Comparison of ENCODE assay signal across 9 cellular contexts in the genomic region with DNA sequence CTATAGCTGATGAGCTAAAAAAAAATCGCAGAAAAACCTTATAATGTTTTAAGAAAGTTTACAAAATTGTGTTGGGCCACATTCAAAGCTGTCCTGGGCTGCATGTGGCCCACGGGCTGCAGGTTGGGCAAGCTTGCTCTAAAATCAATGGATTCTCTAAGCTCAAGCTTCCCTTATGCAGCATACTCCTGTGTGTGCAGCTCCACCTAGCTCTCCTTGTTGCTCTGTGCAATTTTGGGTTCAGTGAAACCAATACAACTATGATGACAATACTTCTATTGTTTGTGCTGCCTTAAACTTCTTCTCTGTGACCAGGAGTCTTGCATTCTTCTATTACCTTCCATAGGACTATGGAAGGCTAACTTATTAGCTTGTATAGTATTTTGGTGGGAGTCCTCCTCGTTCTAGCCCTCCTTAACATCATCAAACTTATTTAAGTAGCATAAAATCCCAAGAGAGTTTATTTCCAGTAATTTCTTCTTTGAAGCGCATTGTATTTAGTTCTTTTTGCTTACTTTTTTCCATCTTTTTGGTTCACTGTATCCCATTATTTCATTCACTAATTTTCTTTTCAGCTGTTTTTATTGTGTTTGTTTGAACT.
DNase-seq lines count a peak whose midpoint lies in the region; ATAC-seq, FAIRE-seq and TF ChIP-seq lines count a peak whose summit lies in the region.
"Had no signal": no experiment of that assay in that cellular context is flagged by ENCODE, and none has a peak within 500 bp of the region (broad histone marks: within the 10 kb centered on the region; RNA-seq: fewer than 3 reads in every experiment).

No MANE protein-coding gene starts in this region.

- H3K4me2 ChIP-seq in HepG2 (ENCODE audit: low read depth, low read length), result no peak overlapping the region

- H3K9me3 ChIP-seq in HepG2 (ENCODE audit: low read length) (no peaks in the 10 kb centered on the region), Peyer's patch (no peaks in the 10 kb centered on the region)

- POLR2A ChIA-PET in HepG2 (lab: Yijun Ruan, JAX), result no interaction called here

- no TSS peak for BruUV-seq in HepG2 (replicated peaks; lab: Mats Ljungman, UMichigan)

- H3K4me1 ChIP-seq in HepG2 (ENCODE audit: insufficient read depth, low read length), result no peaks in the 10 kb centered on the region
- no peaks in the 10 kb centered on the region for H3K4me1 ChIP-seq in Peyer's patch

- TF ChIP-seq EP300 in HepG2 (IDR thresholded peaks at IDR 0.05; ENCODE audit: low read depth in 2 of 2, low read length in 2 of 2), result no peak
- no peak for TF ChIP-seq EP300 in HepG2 (CRISPR knock-in tag; IDR thresholded peaks at IDR 0.05; ENCODE audit: borderline replicate concordance)

- H3K4me3 ChIP-seq in LNCaP clone FGC (ENCODE audit: low read depth, low read length), result no peak overlapping the region
- H3K4me3 ChIP-seq in HepG2 (replicated peaks in 1 of 3; ENCODE audit: insufficient read depth in 1 of 3, low read depth in 2 of 3, low read length in 3 of 3), result no peak overlapping the region
- no peak overlapping the region for H3K4me3 ChIP-seq in Peyer's patch

- WGBS in HepG2 (ENCODE audit: low lambda C conversion rate), result 24% methylated on average over 4 of the region's 4 CpGs

- peak; percentile 73 for FAIRE-seq in HepG2 (lab: Jason Lieb, UNC)

- no peaks in the 10 kb centered on the region for H3K79me2 ChIP-seq in HepG2 (ENCODE audit: insufficient read depth, low read length)

- TF ChIP-seq CTCF in LNCaP clone FGC (IDR thresholded peaks at IDR 0.05; ENCODE audit: control insufficient read depth, extremely low read depth, insufficient read depth), result peak; percentile 95
- TF ChIP-seq CTCF in HepG2 (CRISPR knock-in tag; IDR thresholded peaks at IDR 0.05), result peak; percentile 68
- peak in 2 of 6 experiments; percentile 13 to 17 for TF ChIP-seq CTCF in Peyer's patch (IDR thresholded peaks at IDR 0.05)

- no peak overlapping the region for H2AFZ ChIP-seq in HepG2 (ENCODE audit: low read length)

- TF ChIP-seq RAD21 in HepG2 (CRISPR knock-in tag; IDR thresholded peaks at IDR 0.05), result no peak

- peak; percentile 72 for ATAC-seq in GM21423 (IDR thresholded peaks at IDR 0.05; ENCODE audit: unreplicated experiment)
- ATAC-seq in HepG2, result peak; percentile 100

- H3K27me3 ChIP-seq in HepG2 (ENCODE audit: control insufficient read depth in 1 of 2, insufficient read depth in 2 of 2, low read length in 2 of 2), result no peaks in the 10 kb centered on the region
- no peaks in the 10 kb centered on the region for H3K27me3 ChIP-seq in Peyer's patch

- intact Hi-C loops in HepG2 (cut with micrococcal nuclease; ENCODE audit: unreplicated experiment), result loop anchor here (1.0 to 5.0 kb wide), 3 partner anchors 130 to 528 kb away; no protein-coding TSS in a partner anchor

- H3K27ac ChIP-seq in HepG2 (ENCODE audit: extremely low read length, insufficient read depth, low read length) (no peak overlapping the region), Peyer's patch (no peak overlapping the region)

- in situ Hi-C loops in HepG2 (cut with HindIII; ENCODE audit: extremely low pct_ligation_motif_present, low pct_unique_long_range_greater_than_20kb), result loop anchor here (25.0 kb wide), 1 partner anchor 277 kb away; no protein-coding TSS in a partner anchor

- peak; percentile 20 for DNase-seq in ELF-1 (ENCODE audit: low read depth, low spot score)
- DNase-seq in LNCaP clone FGC (ENCODE audit: low read depth), result peak; percentile 43
- DNase-seq in amniotic epithelial cell (ENCODE audit: low read depth), result peak; percentile 49
- peak; percentile 36 for DNase-seq in HepG2 (ENCODE audit: low spot score)
- no peak for DNase-seq in Peyer's patch
- no peak for DNase-seq in NCI-H446 treated with DMSO at 0.1 percent for 48 hours (lab: John Stamatoyannopoulos, UW)
- no peak for DNase-seq in NCI-H1694 treated with DMSO at 0.1 percent for 48 hours (lab: John Stamatoyannopoulos, UW)
- DNase-seq: naive B cell had no signal

- CTCF ChIA-PET in HepG2 (lab: Yijun Ruan, JAX; ENCODE audit: low intra/inter-chr PET ratio, low total read pairs), result no interaction called here

- TF ChIP-seq POLR2A in HepG2 (IDR thresholded peaks at IDR 0.05; ENCODE audit: insufficient read depth in 1 of 2, low read depth in 2 of 2, low read length in 2 of 2) (no peak), Peyer's patch (IDR thresholded peaks at IDR 0.05) (no peak)

- H3K36me3 ChIP-seq in HepG2 (replicated peaks in 1 of 2; ENCODE audit: control insufficient read depth in 1 of 2, insufficient read depth in 2 of 2, low read length in 2 of 2), result no peaks in the 10 kb centered on the region
- H3K36me3 ChIP-seq in Peyer's patch, result no peaks in the 10 kb centered on the region

- H4K20me1 ChIP-seq in HepG2 (ENCODE audit: insufficient read depth, low read length), result no peaks in the 10 kb centered on the region

- no peak overlapping the region for H3K9ac ChIP-seq in HepG2 (ENCODE audit: insufficient read depth, low read depth, low read length)

TF ChIP-seq in HepG2, 621 proteins besides CTCF, POLR2A, EP300 and RAD21:
- TF ChIP-seq ONECUT2 (CRISPR knock-in tag; IDR thresholded peaks at IDR 0.05) (0 out of 2 replicates have a peak, but pooled peaks have one; percentile 45), SOX13 (IDR thresholded peaks at IDR 0.05) (no peak), SOX13 (CRISPR knock-in tag; conservative IDR thresholded peaks at IDR 0.05 in 1 of 2, IDR thresholded peaks at IDR 0.05 in 1 of 2) (peak in 1 of 2 experiments; percentile 58; a peak in 2 of 4 replicates), STAG1 (CRISPR knock-in tag; IDR thresholded peaks at IDR 0.05) (peak; percentile 70), ZIK1 (CRISPR knock-in tag; IDR thresholded peaks at IDR 0.05; ENCODE audit: borderline replicate concordance, low read depth) (no peak), MBD4 (IDR thresholded peaks at IDR 0.05; ENCODE audit: borderline replicate concordance, low read length) (no peak), SMC3 (IDR thresholded peaks at IDR 0.05; ENCODE audit: low read length) (peak; percentile 35; the same call in 1 of the 2 replicates)
- TF ChIP-seq, protein P1, sequence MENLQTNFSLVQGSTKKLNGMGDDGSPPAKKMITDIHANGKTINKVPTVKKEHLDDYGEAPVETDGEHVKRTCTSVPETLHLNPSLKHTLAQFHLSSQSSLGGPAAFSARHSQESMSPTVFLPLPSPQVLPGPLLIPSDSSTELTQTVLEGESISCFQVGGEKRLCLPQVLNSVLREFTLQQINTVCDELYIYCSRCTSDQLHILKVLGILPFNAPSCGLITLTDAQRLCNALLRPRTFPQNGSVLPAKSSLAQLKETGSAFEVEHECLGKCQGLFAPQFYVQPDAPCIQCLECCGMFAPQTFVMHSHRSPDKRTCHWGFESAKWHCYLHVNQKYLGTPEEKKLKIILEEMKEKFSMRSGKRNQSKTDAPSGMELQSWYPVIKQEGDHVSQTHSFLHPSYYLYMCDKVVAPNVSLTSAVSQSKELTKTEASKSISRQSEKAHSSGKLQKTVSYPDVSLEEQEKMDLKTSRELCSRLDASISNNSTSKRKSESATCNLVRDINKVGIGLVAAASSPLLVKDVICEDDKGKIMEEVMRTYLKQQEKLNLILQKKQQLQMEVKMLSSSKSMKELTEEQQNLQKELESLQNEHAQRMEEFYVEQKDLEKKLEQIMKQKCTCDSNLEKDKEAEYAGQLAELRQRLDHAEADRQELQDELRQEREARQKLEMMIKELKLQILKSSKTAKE (CRISPR knock-in tag; IDR thresholded peaks at IDR 0.05; ENCODE audit: borderline replicate concordance), result no peak

Comparison
In these comparisons a context has a peak if more than half of its experiments do, and no peak if none do; other contexts are left out.
1. DNase-seq: peak in ELF-1 (single experiment), LNCaP clone FGC (single experiment), amniotic epithelial cell (single experiment) and HepG2 (single experiment); none in Peyer's patch (0 of 3), NCI-H446 treated with DMSO at 0.1 percent for 48 hours (single experiment) and NCI-H1694 treated with DMSO at 0.1 percent for 48 hours (single experiment).